ENCODE assay signal across 20 cellular contexts in the genomic region with DNA sequence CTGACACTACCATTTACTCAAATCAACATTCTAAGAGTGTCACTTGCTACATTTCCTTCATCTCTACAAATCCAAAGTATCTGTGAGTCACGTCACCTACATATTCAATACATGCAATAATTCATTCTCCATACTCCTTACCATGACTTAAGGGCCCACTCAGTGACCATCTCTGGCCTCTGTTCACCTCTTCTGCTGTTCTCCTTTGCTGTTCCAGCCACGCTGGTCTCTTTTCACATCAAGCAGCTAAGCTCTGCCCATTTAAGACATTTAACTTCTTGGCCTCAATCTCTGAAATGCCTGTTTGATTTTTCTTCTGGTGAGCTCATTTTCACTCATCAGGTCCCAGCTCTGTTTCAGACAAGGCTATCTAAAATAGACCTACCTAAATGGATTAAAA.
"Had no signal": no experiment of that assay in that cellular context is flagged by ENCODE, and none has a peak within 500 bp of the region (broad histone marks: within the 10 kb centered on the region; RNA-seq: fewer than 3 reads in every experiment).

No MANE protein-coding gene starts in this region.

- H3K4me3 ChIP-seq: body of pancreas, neural progenitor cell, ovary, prostate gland, right atrium auricular region, tibial nerve had no signal

- H3K27me3 Mint-ChIP-seq: activated T-cell treated with anti-CD3 and anti-CD28 coated beads, Interleukin-2, amount 50 U/mL, for 24 hours; activated T-helper 17 cell treated with anti-CD3 and anti-CD28 coated beads, Interleukin-2, amount 50 U/mL, for 72 hours had no signal

- H3K4me1 ChIP-seq: neural progenitor cell had no signal

- H3K9me3 ChIP-seq: body of pancreas, ovary, prostate gland, right atrium auricular region, tibial nerve had no signal

- H3K4me3 Mint-ChIP-seq: activated T-cell treated with anti-CD3 and anti-CD28 coated beads, Interleukin-2, amount 50 U/mL, for 24 hours; activated T-helper 17 cell treated with anti-CD3 and anti-CD28 coated beads, Interleukin-2, amount 50 U/mL, for 72 hours; neural progenitor cell had no signal

- DNase-seq: activated CD4-positive, alpha-beta T cell treated with anti-CD3 and anti-CD28 coated beads for 1 hour; activated CD8-positive, alpha-beta memory T cell treated with anti-CD3 and anti-CD28 coated beads for 24 hours; activated CD8-positive, alpha-beta memory T cell treated with anti-CD3 and anti-CD28 coated beads, Interleukin-2, amount 50 U/mL, for 4 hours; activated T-cell treated with anti-CD3 and anti-CD28 coated beads, Interleukin-2, amount 50 U/mL, for 24 hours; anterior cingulate cortex; body of pancreas; erythroblast; foreskin fibroblast; left colon; mesenchymal stem cell; ovary; stimulated activated CD4-positive, alpha-beta T cell treated with anti-CD3 and anti-CD28 coated beads, Interleukin-4, amount 100 ng/mL, for 24 hours; stimulated activated naive CD4-positive, alpha-beta T cell treated with Interleukin-2 at 50 U/mL for 16 hours; substantia nigra; SW 1271 had no signal

- ATAC-seq: activated T-helper 17 cell treated with anti-CD3 and anti-CD28 coated beads, Interleukin-2, amount 50 U/mL, for 72 hours; body of pancreas; left colon had no signal

- H3K36me3 ChIP-seq: neural progenitor cell, ovary, prostate gland had no signal

- H3K27ac ChIP-seq: body of pancreas, neural progenitor cell, ovary, prostate gland, right atrium auricular region, tibial nerve had no signal

- H3K9me3 Mint-ChIP-seq: activated T-helper 17 cell treated with anti-CD3 and anti-CD28 coated beads, Interleukin-2, amount 50 U/mL, for 72 hours; neural progenitor cell had no signal

- H3K27ac Mint-ChIP-seq: activated T-cell treated with anti-CD3 and anti-CD28 coated beads, Interleukin-2, amount 50 U/mL, for 24 hours; activated T-helper 17 cell treated with anti-CD3 and anti-CD28 coated beads, Interleukin-2, amount 50 U/mL, for 72 hours; neural progenitor cell had no signal

- H3K27me3 ChIP-seq: body of pancreas, neural progenitor cell, ovary, right atrium auricular region, tibial nerve had no signal
